18 cellular contexts compared by ENCODE assay signal in genomic region chr5:60463179-60463868, GRCh38.
DNase-seq lines count a peak whose midpoint lies in the region; ATAC-seq, FAIRE-seq and TF ChIP-seq lines count a peak whose summit lies in the region.
"Had no signal": no experiment of that assay in that cellular context is flagged by ENCODE, and none has a peak within 500 bp of the region (broad histone marks: within the 10 kb centered on the region; RNA-seq: fewer than 3 reads in every experiment).

No MANE protein-coding gene starts in this region.

- no peaks in the 10 kb centered on the region for H3K79me1 ChIP-seq in IMR-90 (ENCODE audit: low read depth in 1 of 2, low read length in 2 of 2)

- H3K4me3 ChIP-seq in AG10803 (ENCODE audit: low read length) (no peak overlapping the region), IMR-90 (ENCODE audit: insufficient read depth, low read depth, low read length) (no peak overlapping the region), bronchial epithelial cell (ENCODE audit: low read depth, low read length) (no peak overlapping the region), mucosa of descending colon (no peak overlapping the region)
- H3K4me3 ChIP-seq: adrenal gland, colonic mucosa had no signal

- CTCF ChIA-PET in IMR-90 (lab: Yijun Ruan, JAX), result no interaction called here

- H2AK9ac ChIP-seq in IMR-90 (replicated peaks; ENCODE audit: low read depth, low read length, poor library complexity), result no peak overlapping the region

- H3K27me3 ChIP-seq in IMR-90 (ENCODE audit: control insufficient read depth, insufficient read depth, low read length) (no peaks in the 10 kb centered on the region), bronchial epithelial cell (ENCODE audit: control insufficient read depth, insufficient read depth, low read length) (no peaks in the 10 kb centered on the region)
- H3K27me3 ChIP-seq: adrenal gland, colonic mucosa, neutrophil had no signal

- FAIRE-seq in bronchial epithelial cell (lab: Jason Lieb, UNC), result peak; percentile 36
- FAIRE-seq: keratinocyte, small intestine had no signal

- H2BK15ac ChIP-seq in IMR-90 (ENCODE audit: low read depth, low read length), result no peak overlapping the region

- no peak overlapping the region for H3K14ac ChIP-seq in IMR-90 (replicated peaks; ENCODE audit: low read depth, low read length)

- no CpG with 5 or more reads among the region's 5 CpGs for WGBS in IMR-90 (ENCODE audit: extremely low coverage in 2 of 2, insufficient read length in 1 of 2), 2 experiments

- H3K9me1 ChIP-seq in IMR-90 (ENCODE audit: insufficient read depth, low read length), result no peaks in the 10 kb centered on the region

- H2BK120ac ChIP-seq in IMR-90 (ENCODE audit: low read depth, low read length), result no peak overlapping the region

- H3K27ac ChIP-seq in IMR-90 (ENCODE audit: insufficient read depth, low read length), result no peak overlapping the region
- H3K27ac ChIP-seq: adrenal gland, colonic mucosa, neutrophil had no signal

- no peak for TF ChIP-seq POLR2A in IMR-90 (IDR thresholded peaks at IDR 0.05; ENCODE audit: low read depth, low read length)

- dilution Hi-C loops in IMR-90 (cut with HindIII; ENCODE audit: low sequenced_read_pairs, unreplicated experiment), result no loop called here

- H3K56ac ChIP-seq in IMR-90 (ENCODE audit: extremely low read depth, insufficient read depth, low read length), result no peak overlapping the region

- H3K4me1 ChIP-seq in IMR-90 (ENCODE audit: control insufficient read depth, insufficient read depth, low read length) (no peaks in the 10 kb centered on the region), mucosa of descending colon (ENCODE audit: low read depth) (no peaks in the 10 kb centered on the region)
- H3K4me1 ChIP-seq: adrenal gland, colonic mucosa had no signal

- no peak overlapping the region for H2AK5ac ChIP-seq in IMR-90 (ENCODE audit: low read depth, low read length)

- H3K9ac ChIP-seq in IMR-90 (ENCODE audit: low read depth, low read length), result no peak overlapping the region

- TF ChIP-seq RAD21 in IMR-90 (IDR thresholded peaks at IDR 0.05; ENCODE audit: low read length), result no peak

- intact Hi-C loops in IMR-90 (cut with micrococcal nuclease), result no loop called here
- intact Hi-C loops in mucosa of descending colon (cut with DNase I, micrococcal nuclease), result no loop called here

- H4K5ac ChIP-seq in IMR-90 (ENCODE audit: low read depth, low read length), result no peak overlapping the region

- H4K8ac ChIP-seq in IMR-90 (ENCODE audit: low read depth in 2 of 2, low read length in 2 of 2), result no peak overlapping the region

- DNase-seq in AG10803 (ENCODE audit: low read depth) (peak; percentile 11), IMR-90 (no peak), bronchial epithelial cell (ENCODE audit: low read depth) (no peak), mucosa of descending colon (no peak), NK-92 (lab: John Stamatoyannopoulos, UW; ENCODE audit: unreplicated experiment) (no peak)
- DNase-seq: adrenal gland, colonic mucosa, midbrain, NCI-H2081 treated with DMSO at 0.1 percent for 48 hours, NCI-H524 treated with DMSO at 0.1 percent for 48 hours, small intestine had no signal

- no peak overlapping the region for H3K18ac ChIP-seq in IMR-90 (ENCODE audit: low read depth, low read length)

- H3K23ac ChIP-seq in IMR-90 (ENCODE audit: low read depth, low read length), result no peak overlapping the region

- no peaks in the 10 kb centered on the region for H4K20me1 ChIP-seq in IMR-90 (ENCODE audit: insufficient read depth, low read length)

- TF ChIP-seq CTCF in AG10803 (conservative IDR thresholded peaks at IDR 0.05; ENCODE audit: low read length), result no peak
- TF ChIP-seq CTCF in IMR-90 (conservative IDR thresholded peaks at IDR 0.05; ENCODE audit: low read depth, low read length), result no peak
- no peak for TF ChIP-seq CTCF in bronchial epithelial cell (IDR thresholded peaks at IDR 0.05; ENCODE audit: insufficient read depth, low read length, severe bottlenecking)
- TF ChIP-seq CTCF in mucosa of descending colon (IDR thresholded peaks at IDR 0.05), result no peak

- no peak overlapping the region for H2BK20ac ChIP-seq in IMR-90 (ENCODE audit: low read depth, low read length)

- H4K91ac ChIP-seq in IMR-90 (ENCODE audit: insufficient read depth, low read depth, low read length), result no peak overlapping the region

- no peak overlapping the region for H3K4me2 ChIP-seq in IMR-90 (ENCODE audit: low read depth, low read length)

- BruUV-seq in IMR-90 (replicated peaks; lab: Mats Ljungman, UMichigan), result no TSS peak

- ATAC-seq in IMR-90 (ENCODE audit: low read depth), result peak; percentile 40
- ATAC-seq in mucosa of descending colon, result peak; percentile 56
- ATAC-seq in HG02938 (IDR thresholded peaks at IDR 0.05; ENCODE audit: unreplicated experiment), result no peak
- ATAC-seq in GM21360 (IDR thresholded peaks at IDR 0.05; ENCODE audit: unreplicated experiment), result no peak
- no peak for ATAC-seq in HG03342 (IDR thresholded peaks at IDR 0.05; ENCODE audit: unreplicated experiment)
- ATAC-seq: activated T-helper 17 cell treated with anti-CD3 and anti-CD28 coated beads, Interleukin-2, amount 50 U/mL, for 72 hours; stimulated activated memory B cell treated with anti-CD40 and anti-IgM and Interleukin-4, amounts not matched to agents 10 μg/mL and 1 μg/mL and 100 μg/mL, for 72 hours had no signal

- no peak overlapping the region for H2BK5ac ChIP-seq in IMR-90 (ENCODE audit: low read depth, low read length, poor library complexity, severe bottlenecking)

- in situ Hi-C loops in IMR-90 (cut with MboI; ENCODE audit: low sequenced_read_pairs), result no loop called here

- POLR2A ChIA-PET in IMR-90 (lab: Charles Lee; ENCODE audit: unreplicated experiment), result no interaction called here

- H3K9me3 ChIP-seq in IMR-90 (ENCODE audit: control insufficient read depth, insufficient read depth, low read length) (no peaks in the 10 kb centered on the region), mucosa of descending colon (no peaks in the 10 kb centered on the region)
- H3K9me3 ChIP-seq: adrenal gland, colonic mucosa, neutrophil had no signal

- H3K4ac ChIP-seq in IMR-90 (ENCODE audit: low read depth, low read length), result no peak overlapping the region

- H2AFZ ChIP-seq in IMR-90 (replicated peaks; ENCODE audit: low read length, poor library complexity), result no peak overlapping the region

- H3K36me3 ChIP-seq in IMR-90 (ENCODE audit: control insufficient read depth, insufficient read depth, low read length) (no peaks in the 10 kb centered on the region), bronchial epithelial cell (ENCODE audit: control insufficient read depth, insufficient read depth, low read length) (no peaks in the 10 kb centered on the region), mucosa of descending colon (ENCODE audit: low read depth) (no peaks in the 10 kb centered on the region)
- H3K36me3 ChIP-seq: adrenal gland, colonic mucosa, neutrophil had no signal

TF ChIP-seq in IMR-90, 13 proteins besides CTCF, POLR2A, EP300 and RAD21:
- peak; percentile 71 for TF ChIP-seq CEBPB (IDR thresholded peaks at IDR 0.05; ENCODE audit: low read depth, low read length)
- TF ChIP-seq, protein P1, sequence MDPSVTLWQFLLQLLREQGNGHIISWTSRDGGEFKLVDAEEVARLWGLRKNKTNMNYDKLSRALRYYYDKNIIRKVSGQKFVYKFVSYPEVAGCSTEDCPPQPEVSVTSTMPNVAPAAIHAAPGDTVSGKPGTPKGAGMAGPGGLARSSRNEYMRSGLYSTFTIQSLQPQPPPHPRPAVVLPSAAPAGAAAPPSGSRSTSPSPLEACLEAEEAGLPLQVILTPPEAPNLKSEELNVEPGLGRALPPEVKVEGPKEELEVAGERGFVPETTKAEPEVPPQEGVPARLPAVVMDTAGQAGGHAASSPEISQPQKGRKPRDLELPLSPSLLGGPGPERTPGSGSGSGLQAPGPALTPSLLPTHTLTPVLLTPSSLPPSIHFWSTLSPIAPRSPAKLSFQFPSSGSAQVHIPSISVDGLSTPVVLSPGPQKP (IDR thresholded peaks at IDR 0.05; ENCODE audit: borderline replicate concordance, low read depth, low read length), result no peak
- no peak for TF ChIP-seq SMC3 (IDR thresholded peaks at IDR 0.05; ENCODE audit: low read depth, low read length)

Comparison
In these comparisons a context has a peak if more than half of its experiments do, and no peak if none do; other contexts are left out.
1. ATAC-seq: peak in IMR-90 (single experiment) and mucosa of descending colon (single experiment); none in HG02938 (single experiment), GM21360 (single experiment) and HG03342 (single experiment).